8 cellular contexts compared by ENCODE assay signal in the genomic region with DNA sequence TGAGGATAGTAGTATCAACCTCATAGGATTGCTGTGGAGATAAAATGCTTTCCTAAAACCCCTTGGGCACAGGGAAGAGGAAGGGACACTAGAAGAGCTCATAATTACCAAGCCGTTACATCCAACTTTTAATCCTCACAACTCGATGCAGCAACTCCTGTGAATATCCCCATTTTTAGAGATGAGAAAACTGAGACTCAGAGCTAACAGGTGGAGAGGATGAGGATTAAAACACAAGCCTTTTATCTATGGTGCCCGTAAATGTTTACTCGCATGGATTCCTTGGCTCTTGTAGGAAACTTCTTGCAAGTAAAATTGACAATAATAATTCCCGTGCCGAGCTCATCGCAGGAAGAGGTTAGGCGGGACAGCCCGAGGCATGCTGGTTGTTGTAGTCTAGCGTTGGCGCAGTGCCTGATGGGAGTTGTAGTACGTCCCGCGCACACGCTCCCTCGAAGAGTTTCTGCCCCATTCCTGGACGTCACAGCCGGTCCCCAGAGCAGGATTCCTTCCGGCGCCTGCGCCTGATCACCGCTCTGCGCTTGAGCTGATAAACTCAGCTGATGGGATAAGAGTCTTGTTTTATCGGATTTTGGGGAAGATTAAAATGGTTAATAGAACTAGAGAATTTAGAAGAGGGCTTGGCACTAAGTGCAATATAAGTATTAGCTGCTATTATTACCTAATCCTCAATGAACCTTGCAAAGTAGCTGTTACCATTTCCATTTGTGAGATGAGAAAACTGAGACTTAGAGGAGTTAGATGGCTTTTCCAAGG. TPM values are rescaled to one million over a fixed set of nuclear protein-coding genes. Genes with fewer than 3 reads are reported as not detected.
DNase-seq lines count a peak whose midpoint lies in the region; ATAC-seq and TF ChIP-seq lines count a peak whose summit lies in the region.

No MANE protein-coding gene starts in this region.

- peaks cover 11% of the 10 kb centered on the region for H3K4me1 ChIP-seq in colonic mucosa

- CTCF ChIA-PET in BJ (lab: Yijun Ruan, JAX), result interaction anchor here (0.8 to 9.1 kb wide), 5 partner anchors 18 to 136 kb away, joined by 3 to 169 read pairs (median 5); no protein-coding TSS in a partner anchor

- DNase-seq in BJ (ENCODE audit: low read depth) (peak; percentile 82), GM19240 (ENCODE audit: insufficient read length, low spot score) (peak; percentile 90), NCI-H524 (lab: John Stamatoyannopoulos, UW) (peak; percentile 91 to 92), colonic mucosa (peak; percentile 97), left colon (peak; percentile 98 to 99)
- peak; percentile 88 to 90 for DNase-seq in activated CD4-positive, alpha-beta T cell treated with anti-CD3 and anti-CD28 coated beads for 4 hours
- peak; percentile 80 to 82 for DNase-seq in stimulated activated CD4-positive, alpha-beta T cell treated with anti-CD3 and anti-CD28 coated beads, Interleukin-1b, Interleukin-23, amount 100 ng/mL, for 4 hours (ENCODE audit: low read depth in 2 of 2)

- TF ChIP-seq CTCF in BJ (IDR thresholded peaks at IDR 0.05; ENCODE audit: insufficient read depth, low read depth, low read length) (no peak), colonic mucosa (IDR thresholded peaks at IDR 0.05) (no peak)

- H3K27ac ChIP-seq in colonic mucosa, result no peak overlapping the region

- H3K9me3 ChIP-seq in colonic mucosa, result no peaks in the 10 kb centered on the region

- intact Hi-C loops in colonic mucosa (cut with DNase I), result no loop called here
- intact Hi-C loops in left colon (cut with DNase I, micrococcal nuclease), result no loop called here

- POLR2A ChIA-PET in BJ (lab: Charles Lee), result interaction anchor here (0.7 kb wide), 1 partner anchor 332 kb away, joined by 4 read pairs; no protein-coding TSS in a partner anchor

- H3K4me3 ChIP-seq in BJ (ENCODE audit: low read depth, low read length) (peak overlapping the region; percentile 47), colonic mucosa (peak overlapping the region; percentile 20)

- no peaks in the 10 kb centered on the region for H3K27me3 ChIP-seq in BJ (ENCODE audit: control insufficient read depth, insufficient read depth, low read length)
- H3K27me3 ChIP-seq in colonic mucosa, result no peaks in the 10 kb centered on the region

- H3K9ac ChIP-seq in colonic mucosa (ENCODE audit: low read depth in 2 of 2, low read length in 2 of 2), result peak overlapping the region; percentile 19 to 69

- ATAC-seq in HG03457 (IDR thresholded peaks at IDR 0.05; ENCODE audit: unreplicated experiment), result peak; percentile 71
- peak; percentile 83 for ATAC-seq in left colon

- H3K36me3 ChIP-seq in BJ (ENCODE audit: control insufficient read depth, insufficient read depth, low read length), result no peaks in the 10 kb centered on the region
- H3K36me3 ChIP-seq in colonic mucosa, result no peaks in the 10 kb centered on the region

RNA-seq across cellular contexts. Expression of gene UBE2V1, which starts 2.8 kb away (rescaled TPM):
- 101 and 138 TPM in 2 replicates for polyA plus RNA-seq in BJ (2011; rRNA removed)
- polyA minus RNA-seq in BJ (2011; rRNA and poly(A)+ RNA removed), result 48.3 and 62.0 TPM in 2 replicates
- total RNA-seq in colonic mucosa, result 10 to 100 TPM; 77.1 to 83.5 TPM
- total RNA-seq in left colon, result 100 to 1,000 TPM in 1 of 2 donors, 10 to 100 TPM in 1; 70.8 to 106 TPM

RNA-seq across cellular contexts. Expression of gene PEDS1, which starts 37.7 kb away (rescaled TPM):
- polyA plus RNA-seq in BJ (2011; rRNA removed), result 26.1 and 52.3 TPM in 2 replicates
- 54.5 and 98.1 TPM in 2 replicates for polyA minus RNA-seq in BJ (2011; rRNA and poly(A)+ RNA removed)
- total RNA-seq in colonic mucosa (10 to 100 TPM; 23.1 to 29.1 TPM), left colon (10 to 100 TPM; 21.4 to 29.6 TPM)
